ENCODE assay signal across 8 cellular contexts in genomic region chr7:19708397-19709248, GRCh38. TPM values are rescaled to one million over a fixed set of nuclear protein-coding genes. Genes with fewer than 3 reads are reported as not detected.
DNase-seq lines count a peak whose midpoint lies in the region; ATAC-seq and TF ChIP-seq lines count a peak whose summit lies in the region.

A gene with protein sequence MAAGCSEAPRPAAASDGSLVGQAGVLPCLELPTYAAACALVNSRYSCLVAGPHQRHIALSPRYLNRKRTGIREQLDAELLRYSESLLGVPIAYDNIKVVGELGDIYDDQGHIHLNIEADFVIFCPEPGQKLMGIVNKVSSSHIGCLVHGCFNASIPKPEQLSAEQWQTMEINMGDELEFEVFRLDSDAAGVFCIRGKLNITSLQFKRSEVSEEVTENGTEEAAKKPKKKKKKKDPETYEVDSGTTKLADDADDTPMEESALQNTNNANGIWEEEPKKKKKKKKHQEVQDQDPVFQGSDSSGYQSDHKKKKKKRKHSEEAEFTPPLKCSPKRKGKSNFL (minus strand): TSS chr7:19709037. CDS start chr7:19709016, 21 bp downstream.

- peak within 1 kb of the TSS; percentile 93 for H3K27ac Mint-ChIP-seq in WTC11

- peaks cover 0 to 14% (median under 1%) of the 10 kb centered on the region in 6 donors for H3K36me3 ChIP-seq in spleen

- CTCF ChIA-PET in WTC11 (lab: Charles Lee) = interaction anchor here (0.5 to 1.9 kb wide), 29 partner anchors 8 to 890 kb away, joined by 3 to 13 read pairs (median 3); partner anchors contain the start of gene TMEM196

- peaks cover 0 to 5% (median 0%) of the 10 kb centered on the region in 7 donors for H3K27me3 ChIP-seq in spleen (replicated peaks in 1 of 7)

- H3K27ac ChIP-seq in caudate nucleus (ENCODE audit: low read depth, low read length) (peak within 1 kb of the TSS; percentile 11), spleen (peak within 1 kb of the TSS; percentile 59 to 86 (median 80))

- DNase-seq in AG10803 (ENCODE audit: low read depth) = peak; percentile 92
- DNase-seq in NCI-H226 = peak; percentile 98
- DNase-seq in WTC11 (ENCODE audit: low spot score) = peak; percentile 92
- DNase-seq in caudate nucleus (lab: John Stamatoyannopoulos, UW) = peak; percentile 51 to 97 (median 92)
- peak; percentile 100 for DNase-seq in inferior parietal cortex (ENCODE audit: extremely low spot score)
- peak; percentile 97 for DNase-seq in spleen

- H3K4me3 Mint-ChIP-seq in WTC11 = peak within 1 kb of the TSS; percentile 94

- H3K4me1 Mint-ChIP-seq in WTC11 = peaks cover 34% of the 10 kb centered on the region

- TF ChIP-seq CTCF in AG10803 (conservative IDR thresholded peaks at IDR 0.05; ENCODE audit: low read length) = peak; percentile 87
- peak; percentile 74 for TF ChIP-seq CTCF in WTC11 (IDR thresholded peaks at IDR 0.05)
- peak; percentile 91 to 98 (median 93) for TF ChIP-seq CTCF in spleen (IDR thresholded peaks at IDR 0.05 in 8 of 11, conservative IDR thresholded peaks at IDR 0.05 in 3 of 11)

- in situ Hi-C loops in GM18951 (cut with MboI; ENCODE audit: low sequenced_read_pairs, unreplicated experiment) = no loop called here

- H3K9me3 ChIP-seq in spleen = no peaks in the 10 kb centered on the region

- TF ChIP-seq POLR2A in GM18951 (IDR thresholded peaks at IDR 0.05; ENCODE audit: extremely low read depth, insufficient read depth, insufficient read length) (peak; percentile 96), spleen (IDR thresholded peaks at IDR 0.05) (peak in 2 of 3 donors; percentile 17 to 61)

- WGBS in spleen, 5 donors = 0 to 1% (median 0%) methylated on average over 33 to 56 of the region's 56 CpGs

- H3K36me3 Mint-ChIP-seq in WTC11 = peaks cover 3% of the 10 kb centered on the region; the same call in 1 of the 2 replicates

- H3K4me3 ChIP-seq in AG10803 (ENCODE audit: low read length) (peak within 1 kb of the TSS; percentile 92), spleen (peak within 1 kb of the TSS; percentile 75 to 98 (median 86))

- POLR2A ChIA-PET in WTC11 (lab: Charles Lee) = interaction anchor here (0.5 to 1.4 kb wide), 5 partner anchors 21 to 890 kb away, joined by 3 to 4 read pairs (median 3); no protein-coding TSS in a partner anchor

- ATAC-seq in HG03196 (IDR thresholded peaks at IDR 0.05; ENCODE audit: unreplicated experiment) (peak; percentile 98), WTC11 (peak; percentile 90)

- intact Hi-C loops in spleen (cut with DNase I; ENCODE audit: low total_unique reads) = no loop called here

- H3K9me3 Mint-ChIP-seq in WTC11 = no peaks in the 10 kb centered on the region

- H3K27me3 Mint-ChIP-seq in WTC11 (ENCODE audit: low read depth) = peaks cover 6% of the 10 kb centered on the region

- H3K4me1 ChIP-seq in spleen = peaks cover 16 to 46% (median 31%) of the 10 kb centered on the region in 6 donors

TF ChIP-seq in WTC11, 78 proteins besides CTCF, POLR2A, EP300 and RAD21 (continues in another document):
- TF ChIP-seq ZNF263 (CRISPR knock-in tag; IDR thresholded peaks at IDR 0.05; ENCODE audit: low read depth) (no peak), FOXK1 (CRISPR knock-in tag; IDR thresholded peaks at IDR 0.05) (peak; percentile 94), ZNF219 (CRISPR knock-in tag; IDR thresholded peaks at IDR 0.05; ENCODE audit: borderline replicate concordance) (no peak), AR (CRISPR knock-in tag; IDR thresholded peaks at IDR 0.05) (no peak), RORB (CRISPR knock-in tag; IDR thresholded peaks at IDR 0.05) (no peak), OVOL2 (CRISPR knock-in tag; IDR thresholded peaks at IDR 0.05; ENCODE audit: borderline replicate concordance) (no peak), NFYB (CRISPR knock-in tag; conservative IDR thresholded peaks at IDR 0.05; ENCODE audit: low read depth) (0 out of 2 replicates have a peak, but pooled peaks have one; percentile 37), ZNF138 (CRISPR knock-in tag; conservative IDR thresholded peaks at IDR 0.05) (peak; percentile 62; the same call in 1 of the 2 replicates), NR1H2 (CRISPR knock-in tag; IDR thresholded peaks at IDR 0.05) (no peak), JAZF1 (CRISPR knock-in tag; IDR thresholded peaks at IDR 0.05) (no peak), ATF1 (CRISPR knock-in tag; IDR thresholded peaks at IDR 0.05) (0 out of 2 replicates have a peak, but pooled peaks have one; percentile 36)
- TF ChIP-seq, protein P1, sequence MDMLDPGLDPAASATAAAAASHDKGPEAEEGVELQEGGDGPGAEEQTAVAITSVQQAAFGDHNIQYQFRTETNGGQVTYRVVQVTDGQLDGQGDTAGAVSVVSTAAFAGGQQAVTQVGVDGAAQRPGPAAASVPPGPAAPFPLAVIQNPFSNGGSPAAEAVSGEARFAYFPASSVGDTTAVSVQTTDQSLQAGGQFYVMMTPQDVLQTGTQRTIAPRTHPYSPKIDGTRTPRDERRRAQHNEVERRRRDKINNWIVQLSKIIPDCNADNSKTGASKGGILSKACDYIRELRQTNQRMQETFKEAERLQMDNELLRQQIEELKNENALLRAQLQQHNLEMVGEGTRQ (CRISPR knock-in tag; IDR thresholded peaks at IDR 0.05) = 0 out of 2 replicates have a peak, but pooled peaks have one; percentile 36
- TF ChIP-seq, protein P2, sequence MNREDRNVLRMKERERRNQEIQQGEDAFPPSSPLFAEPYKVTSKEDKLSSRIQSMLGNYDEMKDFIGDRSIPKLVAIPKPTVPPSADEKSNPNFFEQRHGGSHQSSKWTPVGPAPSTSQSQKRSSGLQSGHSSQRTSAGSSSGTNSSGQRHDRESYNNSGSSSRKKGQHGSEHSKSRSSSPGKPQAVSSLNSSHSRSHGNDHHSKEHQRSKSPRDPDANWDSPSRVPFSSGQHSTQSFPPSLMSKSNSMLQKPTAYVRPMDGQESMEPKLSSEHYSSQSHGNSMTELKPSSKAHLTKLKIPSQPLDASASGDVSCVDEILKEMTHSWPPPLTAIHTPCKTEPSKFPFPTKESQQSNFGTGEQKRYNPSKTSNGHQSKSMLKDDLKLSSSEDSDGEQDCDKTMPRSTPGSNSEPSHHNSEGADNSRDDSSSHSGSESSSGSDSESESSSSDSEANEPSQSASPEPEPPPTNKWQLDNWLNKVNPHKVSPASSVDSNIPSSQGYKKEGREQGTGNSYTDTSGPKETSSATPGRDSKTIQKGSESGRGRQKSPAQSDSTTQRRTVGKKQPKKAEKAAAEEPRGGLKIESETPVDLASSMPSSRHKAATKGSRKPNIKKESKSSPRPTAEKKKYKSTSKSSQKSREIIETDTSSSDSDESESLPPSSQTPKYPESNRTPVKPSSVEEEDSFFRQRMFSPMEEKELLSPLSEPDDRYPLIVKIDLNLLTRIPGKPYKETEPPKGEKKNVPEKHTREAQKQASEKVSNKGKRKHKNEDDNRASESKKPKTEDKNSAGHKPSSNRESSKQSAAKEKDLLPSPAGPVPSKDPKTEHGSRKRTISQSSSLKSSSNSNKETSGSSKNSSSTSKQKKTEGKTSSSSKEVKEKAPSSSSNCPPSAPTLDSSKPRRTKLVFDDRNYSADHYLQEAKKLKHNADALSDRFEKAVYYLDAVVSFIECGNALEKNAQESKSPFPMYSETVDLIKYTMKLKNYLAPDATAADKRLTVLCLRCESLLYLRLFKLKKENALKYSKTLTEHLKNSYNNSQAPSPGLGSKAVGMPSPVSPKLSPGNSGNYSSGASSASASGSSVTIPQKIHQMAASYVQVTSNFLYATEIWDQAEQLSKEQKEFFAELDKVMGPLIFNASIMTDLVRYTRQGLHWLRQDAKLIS (CRISPR knock-in tag; IDR thresholded peaks at IDR 0.05; ENCODE audit: borderline replicate concordance) = peak; percentile 83; the same call in 1 of the 2 replicates
- TF ChIP-seq, protein P3, sequence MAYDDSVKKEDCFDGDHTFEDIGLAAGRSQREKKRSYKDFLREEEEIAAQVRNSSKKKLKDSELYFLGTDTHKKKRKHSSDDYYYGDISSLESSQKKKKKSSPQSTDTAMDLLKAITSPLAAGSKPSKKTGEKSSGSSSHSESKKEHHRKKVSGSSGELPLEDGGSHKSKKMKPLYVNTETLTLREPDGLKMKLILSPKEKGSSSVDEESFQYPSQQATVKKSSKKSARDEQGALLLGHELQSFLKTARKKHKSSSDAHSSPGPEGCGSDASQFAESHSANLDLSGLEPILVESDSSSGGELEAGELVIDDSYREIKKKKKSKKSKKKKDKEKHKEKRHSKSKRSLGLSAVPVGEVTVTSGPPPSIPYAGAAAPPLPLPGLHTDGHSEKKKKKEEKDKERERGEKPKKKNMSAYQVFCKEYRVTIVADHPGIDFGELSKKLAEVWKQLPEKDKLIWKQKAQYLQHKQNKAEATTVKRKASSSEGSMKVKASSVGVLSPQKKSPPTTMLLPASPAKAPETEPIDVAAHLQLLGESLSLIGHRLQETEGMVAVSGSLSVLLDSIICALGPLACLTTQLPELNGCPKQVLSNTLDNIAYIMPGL (CRISPR knock-in tag; IDR thresholded peaks at IDR 0.05) = peak; percentile 53

RNA-seq across cellular contexts. Expression of the gene that starts here (rescaled TPM):
- total RNA-seq in WTC11 (2021) (18.6 to 22.3 TPM (median 19.2 TPM) in 3 replicates), spleen (10 to 100 TPM; 12.6 to 24.4 (median 13.6) TPM)
- 1 to 10 TPM; 7.1 to 9.5 (median 7.2) TPM for polyA plus RNA-seq in spleen

Comparison
In these comparisons a context has a peak if more than half of its experiments do, and no peak if none do; other contexts are left out.
1. Peak in every context shown above with its lines: DNase-seq, ATAC-seq, H3K4me3 ChIP-seq and H3K27ac ChIP-seq.